Comparison of ENCODE assay signal across 14 cellular contexts in the genomic region with DNA sequence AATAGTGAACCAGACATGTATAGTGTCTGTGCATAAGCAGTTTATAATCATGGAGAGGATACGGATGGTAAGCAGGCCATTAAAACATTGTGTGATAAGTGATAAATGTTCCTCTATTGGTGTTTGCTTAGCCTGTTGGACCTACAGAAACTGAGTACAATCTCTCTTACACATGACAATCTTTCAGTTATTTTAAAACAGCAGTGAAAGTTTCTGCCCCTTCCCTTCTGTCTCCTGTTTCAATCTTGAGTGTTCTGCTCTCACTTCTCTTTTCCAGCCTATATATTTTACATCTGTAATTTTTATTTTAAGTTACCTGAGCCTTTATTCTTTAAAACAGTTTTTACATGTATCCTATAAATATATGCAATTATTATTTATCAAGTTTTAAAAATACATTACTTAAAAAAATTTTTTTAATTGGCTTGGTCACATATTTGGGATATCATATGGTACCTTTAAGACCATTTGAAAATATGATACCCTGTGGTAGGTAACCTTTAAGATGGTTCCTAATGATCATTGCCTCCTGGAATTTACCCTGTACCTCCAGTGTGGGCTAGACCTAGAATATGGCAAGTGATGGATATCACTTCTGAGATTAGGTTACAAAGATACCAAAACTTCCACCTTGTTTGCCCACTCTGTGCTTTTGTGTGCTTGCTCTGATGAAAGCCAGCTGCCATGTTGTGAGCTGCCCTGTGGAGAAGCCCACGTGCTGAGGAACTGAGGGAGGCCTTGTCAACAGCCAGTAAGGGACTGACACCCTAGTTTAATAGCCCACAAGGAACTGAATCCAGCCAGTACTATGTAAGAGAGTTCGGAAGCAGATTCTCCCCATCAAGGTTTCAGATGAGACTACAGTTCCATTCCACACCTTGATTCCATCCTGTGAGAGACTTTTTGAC.
DNase-seq lines count a peak whose midpoint lies in the region; ATAC-seq, FAIRE-seq and TF ChIP-seq lines count a peak whose summit lies in the region.
"Had no signal": no experiment of that assay in that cellular context is flagged by ENCODE, and none has a peak within 500 bp of the region (broad histone marks: within the 10 kb centered on the region; RNA-seq: fewer than 3 reads in every experiment).

No MANE protein-coding gene starts in this region.

- H3K79me2 ChIP-seq in GM12878 (ENCODE audit: control insufficient read depth, insufficient read depth, low read length), result no peaks in the 10 kb centered on the region; the same call in none of the 2 replicates

- CTCF ChIA-PET in GM12878 (lab: Yijun Ruan, JAX), result interaction anchor here (0.8 kb wide), 1 partner anchor 542 kb away, joined by 3 read pairs; no protein-coding TSS in a partner anchor

- no peak for TF ChIP-seq CTCF in GM12878 (IDR thresholded peaks at IDR 0.05 in 2 of 3, conservative IDR thresholded peaks at IDR 0.05 in 1 of 3; ENCODE audit: control insufficient read depth in 2 of 3, extremely low read depth in 1 of 3, insufficient read depth in 1 of 3, low read depth in 3 of 3, low read length in 3 of 3)
- no peak for TF ChIP-seq CTCF in left lung (IDR thresholded peaks at IDR 0.05)

- H3K4me2 ChIP-seq in GM12878 (ENCODE audit: control insufficient read depth, insufficient read depth), result peak overlapping the region; percentile 68

- no peak for TF ChIP-seq RAD21 in GM12878 (IDR thresholded peaks at IDR 0.05; ENCODE audit: insufficient read depth, low read depth, low read length)

- peak; percentile 83 for ATAC-seq in GM18861 (IDR thresholded peaks at IDR 0.05; ENCODE audit: unreplicated experiment)
- peak; percentile 73 for ATAC-seq in GM21515 (IDR thresholded peaks at IDR 0.05; ENCODE audit: unreplicated experiment)
- peak; percentile 87 for ATAC-seq in HG03108 (IDR thresholded peaks at IDR 0.05; ENCODE audit: unreplicated experiment)
- ATAC-seq in GM12878, result peak; percentile 93
- ATAC-seq in left lung, result no peak
- ATAC-seq: stimulated activated naive CD8-positive, alpha-beta T cell treated with anti-CD3 and anti-CD28 coated beads, Interleukin-15, Interleukin-2, amounts not matched to agents 100 U/mL and 50 U/mL, for 24 hours had no signal

- no peak overlapping the region for H3K9ac ChIP-seq in GM12878 (ENCODE audit: control insufficient read depth, insufficient read depth, low read length)
- H3K9ac ChIP-seq: neural progenitor cell had no signal

- H3K9me3 ChIP-seq in GM12878 (replicated peaks; ENCODE audit: control insufficient read depth, insufficient read depth, low read length) (peaks cover 8% of the 10 kb centered on the region), left lung (no peaks in the 10 kb centered on the region)

- SMC1A ChIA-PET in GM12878 (lab: Charles Lee; ENCODE audit: uncharacterized antibody, unreplicated experiment), result interaction anchor here (0.8 to 1.4 kb wide), 6 partner anchors 8 to 119 kb away, joined by 3 to 6 read pairs (median 4); no protein-coding TSS in a partner anchor

- H3K4me3 ChIP-seq in GM12878 (no peak overlapping the region), left lung (no peak overlapping the region)
- H3K4me3 ChIP-seq: neural progenitor cell had no signal

- no peaks in the 10 kb centered on the region; a peak in 1 of 4 replicates for H3K36me3 ChIP-seq in GM12878 (ENCODE audit: control insufficient read depth in 2 of 2, insufficient read depth in 2 of 2, low read length in 1 of 2)
- H3K36me3 ChIP-seq in left lung, result peaks cover 0 to 5% of the 10 kb centered on the region in 2 donors
- H3K36me3 ChIP-seq: neural progenitor cell, WERI-Rb-1 had no signal

- peak in 1 of 2 experiments; percentile 49; a peak in 1 of 4 replicates for TF ChIP-seq EP300 in GM12878 (IDR thresholded peaks at IDR 0.05; ENCODE audit: borderline replicate concordance in 1 of 2, control insufficient read depth in 1 of 2, low read depth in 2 of 2, low read length in 2 of 2)

- intact Hi-C loops in GM12878 (cut with micrococcal nuclease; ENCODE audit: unreplicated experiment), result loop anchor here (5.0 kb wide), 1 partner anchor 117 kb away; no protein-coding TSS in a partner anchor
- intact Hi-C loops in left lung (cut with DNase I), result no loop called here

- H2AFZ ChIP-seq in GM12878 (ENCODE audit: control insufficient read depth, low read depth, low read length), result no peak overlapping the region
- H2AFZ ChIP-seq: neural progenitor cell had no signal

- no peak for TF ChIP-seq POLR2A in GM12878 (IDR thresholded peaks at IDR 0.05; ENCODE audit: low read depth, low read length)

- in situ Hi-C loops in GM12878 (cut with MboI), result no loop called here

- POLR2A ChIA-PET in GM12878 (lab: Charles Lee), result interaction anchor here (0.5 kb wide), 1 partner anchor 298 kb away, joined by 3 read pairs; no protein-coding TSS in a partner anchor

- FAIRE-seq in GM12878 (lab: Jason Lieb, UNC), result peak; percentile 80
- FAIRE-seq: D721Med, HTR-8/SVneo had no signal

- WGBS in GM12878 (ENCODE audit: insufficient coverage, insufficient replicate concordance, low lambda C conversion rate, missing lambda C conversion rate), result 38% methylated on average over 3 of the region's 3 CpGs

- H3K27me3 ChIP-seq in GM12878 (replicated peaks in 1 of 2; ENCODE audit: control insufficient read depth in 2 of 2, insufficient read depth in 2 of 2, low read length in 1 of 2) (no peaks in the 10 kb centered on the region), left lung (no peaks in the 10 kb centered on the region)
- H3K27me3 ChIP-seq: neural progenitor cell had no signal

- H3K27ac ChIP-seq in GM12878 (ENCODE audit: control insufficient read depth, insufficient read depth), result peak overlapping the region; percentile 78
- no peak overlapping the region for H3K27ac ChIP-seq in left lung
- H3K27ac ChIP-seq: neural progenitor cell, WERI-Rb-1 had no signal

- peaks cover 34% of the 10 kb centered on the region for H3K4me1 ChIP-seq in GM12878 (ENCODE audit: control insufficient read depth, insufficient read depth, low read length)
- no peaks in the 10 kb centered on the region for H3K4me1 ChIP-seq in left lung

- DNase-seq in GM12878 (ENCODE audit: low read depth, low spot score), result peak; percentile 52
- no peak for DNase-seq in germinal center (ENCODE audit: low spot score)
- no peak for DNase-seq in NCI-H2107 (lab: John Stamatoyannopoulos, UW)
- no peak for DNase-seq in left lung
- DNase-seq in iPS-NIHi7 (ENCODE audit: extremely low spot score), result no peak
- DNase-seq: islet precursor cell; stimulated activated naive CD8-positive, alpha-beta T cell treated with anti-CD3 and anti-CD28 coated beads, Interleukin-15, Interleukin-2, amounts not matched to agents 100 U/mL and 50 U/mL, for 24 hours; WERI-Rb-1 had no signal

- RAD21 ChIA-PET in GM12878 (lab: Charles Lee; ENCODE audit: unreplicated experiment), result interaction anchor here (0.8 kb wide), 1 partner anchor 251 kb away, joined by 3 read pairs; no protein-coding TSS in a partner anchor

- no TSS peak for BruUV-seq in GM12878 (replicated peaks; lab: Mats Ljungman, UMichigan)

- H4K20me1 ChIP-seq in GM12878 (ENCODE audit: control insufficient read depth, insufficient read depth), result no peaks in the 10 kb centered on the region

TF ChIP-seq in GM12878, 131 proteins besides CTCF, POLR2A, EP300 and RAD21 (continues in another document):
- TF ChIP-seq MTA2 (IDR thresholded peaks at IDR 0.05; ENCODE audit: low read depth), result peak; percentile 16; the same call in 1 of the 2 replicates
- TF ChIP-seq LARP7 (IDR thresholded peaks at IDR 0.05), result 0 out of 2 replicates have a peak, but pooled peaks have one; percentile 30
- peak; percentile 23; the same call in 1 of the 2 replicates for TF ChIP-seq JUNB (IDR thresholded peaks at IDR 0.05)
- no peak for TF ChIP-seq SMARCA5 (IDR thresholded peaks at IDR 0.05)
- TF ChIP-seq ZNF24 (IDR thresholded peaks at IDR 0.05), result no peak
- no peak for TF ChIP-seq ZNF622 (IDR thresholded peaks at IDR 0.05)
- TF ChIP-seq DPF2 (IDR thresholded peaks at IDR 0.05), result no peak
- TF ChIP-seq BMI1 (IDR thresholded peaks at IDR 0.05; ENCODE audit: borderline replicate concordance), result no peak
- TF ChIP-seq, protein P1, sequence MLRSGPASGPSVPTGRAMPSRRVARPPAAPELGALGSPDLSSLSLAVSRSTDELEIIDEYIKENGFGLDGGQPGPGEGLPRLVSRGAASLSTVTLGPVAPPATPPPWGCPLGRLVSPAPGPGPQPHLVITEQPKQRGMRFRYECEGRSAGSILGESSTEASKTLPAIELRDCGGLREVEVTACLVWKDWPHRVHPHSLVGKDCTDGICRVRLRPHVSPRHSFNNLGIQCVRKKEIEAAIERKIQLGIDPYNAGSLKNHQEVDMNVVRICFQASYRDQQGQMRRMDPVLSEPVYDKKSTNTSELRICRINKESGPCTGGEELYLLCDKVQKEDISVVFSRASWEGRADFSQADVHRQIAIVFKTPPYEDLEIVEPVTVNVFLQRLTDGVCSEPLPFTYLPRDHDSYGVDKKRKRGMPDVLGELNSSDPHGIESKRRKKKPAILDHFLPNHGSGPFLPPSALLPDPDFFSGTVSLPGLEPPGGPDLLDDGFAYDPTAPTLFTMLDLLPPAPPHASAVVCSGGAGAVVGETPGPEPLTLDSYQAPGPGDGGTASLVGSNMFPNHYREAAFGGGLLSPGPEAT (IDR thresholded peaks at IDR 0.05; ENCODE audit: low read depth), result peak; percentile 50; the same call in 1 of the 2 replicates
- TF ChIP-seq BRCA1 (IDR thresholded peaks at IDR 0.05; ENCODE audit: low read depth, low read length), result no peak
- TF ChIP-seq, protein P2, sequence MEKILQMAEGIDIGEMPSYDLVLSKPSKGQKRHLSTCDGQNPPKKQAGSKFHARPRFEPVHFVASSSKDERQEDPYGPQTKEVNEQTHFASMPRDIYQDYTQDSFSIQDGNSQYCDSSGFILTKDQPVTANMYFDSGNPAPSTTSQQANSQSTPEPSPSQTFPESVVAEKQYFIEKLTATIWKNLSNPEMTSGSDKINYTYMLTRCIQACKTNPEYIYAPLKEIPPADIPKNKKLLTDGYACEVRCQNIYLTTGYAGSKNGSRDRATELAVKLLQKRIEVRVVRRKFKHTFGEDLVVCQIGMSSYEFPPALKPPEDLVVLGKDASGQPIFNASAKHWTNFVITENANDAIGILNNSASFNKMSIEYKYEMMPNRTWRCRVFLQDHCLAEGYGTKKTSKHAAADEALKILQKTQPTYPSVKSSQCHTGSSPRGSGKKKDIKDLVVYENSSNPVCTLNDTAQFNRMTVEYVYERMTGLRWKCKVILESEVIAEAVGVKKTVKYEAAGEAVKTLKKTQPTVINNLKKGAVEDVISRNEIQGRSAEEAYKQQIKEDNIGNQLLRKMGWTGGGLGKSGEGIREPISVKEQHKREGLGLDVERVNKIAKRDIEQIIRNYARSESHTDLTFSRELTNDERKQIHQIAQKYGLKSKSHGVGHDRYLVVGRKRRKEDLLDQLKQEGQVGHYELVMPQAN (conservative IDR thresholded peaks at IDR 0.05), result no peak
- TF ChIP-seq CREM (IDR thresholded peaks at IDR 0.05; ENCODE audit: low read depth), result 0 out of 2 replicates have a peak, but pooled peaks have one; percentile 23
- TF ChIP-seq NBN (IDR thresholded peaks at IDR 0.05), result 0 out of 2 replicates have a peak, but pooled peaks have one; percentile 24
- no peak for TF ChIP-seq KLF5 (IDR thresholded peaks at IDR 0.05; ENCODE audit: partially characterized antibody)
- TF ChIP-seq SP1 (IDR thresholded peaks at IDR 0.05; ENCODE audit: low read depth, low read length), result no peak
- TF ChIP-seq IKZF2 (IDR thresholded peaks at IDR 0.05), result peak; percentile 34 to 38; a peak in 2 of 4 replicates
